ENCODE assay signal across 8 cellular contexts in the genomic region with DNA sequence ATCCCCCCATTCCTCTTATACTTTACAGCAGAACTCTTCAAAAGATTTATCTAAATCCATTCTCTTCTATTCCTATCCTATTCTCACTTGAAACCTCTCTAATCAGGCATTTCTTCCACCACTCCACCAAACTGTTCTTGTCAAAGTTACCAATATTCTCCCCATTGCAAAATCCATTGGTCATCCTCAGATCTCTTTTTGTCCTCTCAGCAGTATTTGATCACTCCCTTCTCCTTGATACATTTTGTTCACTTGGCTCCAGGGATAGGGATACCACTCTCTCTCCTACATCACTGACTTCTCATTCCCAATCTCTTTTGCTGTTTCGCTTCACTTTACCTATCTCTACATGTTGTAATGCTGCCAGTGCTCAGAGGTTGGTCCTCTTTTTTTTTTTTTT.
"Had no signal": no experiment of that assay in that cellular context is flagged by ENCODE, and none has a peak within 500 bp of the region (broad histone marks: within the 10 kb centered on the region; RNA-seq: fewer than 3 reads in every experiment).

No MANE protein-coding gene starts in this region.

- DNase-seq: H9, HCEC 1CT, KG1 had no signal

- H3K36me3 Mint-ChIP-seq: IgD-negative memory B cell had no signal

- H3K4me3 Mint-ChIP-seq: GM23338, H9 had no signal

- H2AFZ ChIP-seq: GM23338 had no signal

- H3K27ac Mint-ChIP-seq: GM23338, H9, IgD-negative memory B cell had no signal

- H3K27ac ChIP-seq: HL-60 had no signal

- H3K4me3 ChIP-seq: GM23338 had no signal

- FAIRE-seq: H1, H54 had no signal

- H3K4me2 ChIP-seq: GM23338 had no signal

- ATAC-seq: GM23338 had no signal

- H3K9me3 Mint-ChIP-seq: GM23338, IgD-negative memory B cell had no signal
